Comparison of ENCODE assay signal across 2 cellular contexts in the genomic region with DNA sequence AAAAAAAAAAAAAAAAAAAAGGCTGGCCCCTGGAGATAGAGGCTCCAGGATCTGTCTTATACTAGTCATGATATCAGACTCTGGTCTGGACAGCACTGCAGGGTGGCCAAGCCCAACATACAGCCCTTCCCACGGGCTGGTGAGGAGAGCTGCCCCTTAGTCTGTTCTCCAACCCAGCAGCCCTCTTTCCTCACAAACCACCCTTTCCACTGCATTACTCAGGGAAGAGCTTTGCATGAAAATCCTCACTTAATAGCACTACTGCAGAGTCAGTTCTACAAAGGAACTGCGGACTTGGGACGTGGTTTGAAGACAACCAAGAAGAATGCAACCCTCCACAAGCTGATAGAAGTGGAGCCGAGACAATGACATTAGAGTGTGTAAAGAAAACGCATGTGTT.
TF ChIP-seq lines count a peak whose summit lies in the region.

No MANE protein-coding gene starts in this region.

TF ChIP-seq in A549, 52 proteins besides CTCF, POLR2A, EP300 and RAD21:
- TF ChIP-seq HOXA7 (CRISPR knock-in tag; IDR thresholded peaks at IDR 0.05) (no peak), FOSL2 (IDR thresholded peaks at IDR 0.05) (no peak), FOSL2 (CRISPR knock-in tag; IDR thresholded peaks at IDR 0.05) (no peak), HMGXB4 (CRISPR knock-in tag; IDR thresholded peaks at IDR 0.05; ENCODE audit: borderline replicate concordance) (no peak), ZFP36 (IDR thresholded peaks at IDR 0.05; ENCODE audit: borderline replicate concordance, partially characterized antibody) (no peak), CHD4 (IDR thresholded peaks at IDR 0.05; ENCODE audit: borderline replicate concordance) (no peak), MAFK (IDR thresholded peaks at IDR 0.05; ENCODE audit: partially characterized antibody) (no peak), ZNF302 (CRISPR knock-in tag; IDR thresholded peaks at IDR 0.05) (no peak), HDAC2 (IDR thresholded peaks at IDR 0.05) (no peak), CHD2 (IDR thresholded peaks at IDR 0.05; ENCODE audit: low read length, partially characterized antibody) (no peak), RARB (CRISPR knock-in tag; IDR thresholded peaks at IDR 0.05) (no peak), MAZ (IDR thresholded peaks at IDR 0.05; ENCODE audit: borderline replicate concordance, low read depth, low read length) (no peak)
TF ChIP-seq in A549: peak in this region for 0.

TF ChIP-seq in H1, 55 proteins besides CTCF, POLR2A, EP300 and RAD21:
- TF ChIP-seq MAX (IDR thresholded peaks at IDR 0.05) (no peak), RFX5 (IDR thresholded peaks at IDR 0.05; ENCODE audit: borderline replicate concordance, low read depth, low read length) (no peak), HDAC6 (IDR thresholded peaks at IDR 0.05; ENCODE audit: low read depth, low read length) (no peak), NRF1 (IDR thresholded peaks at IDR 0.05; ENCODE audit: low read depth, low read length) (no peak), PHF8 (conservative IDR thresholded peaks at IDR 0.05; ENCODE audit: low read depth, low read length) (no peak), FOSL1 (IDR thresholded peaks at IDR 0.05; ENCODE audit: insufficient read depth, low read depth, low read length) (no peak), CHD2 (IDR thresholded peaks at IDR 0.05; ENCODE audit: low read length) (no peak), SIRT6 (IDR thresholded peaks at IDR 0.05; ENCODE audit: low read length) (no peak), TBP (IDR thresholded peaks at IDR 0.05; ENCODE audit: low read depth, low read length) (no peak), CBX5 (IDR thresholded peaks at IDR 0.05; ENCODE audit: low read depth, low read length) (no peak), CREB1 (IDR thresholded peaks at IDR 0.05) (no peak), EGR1 (IDR thresholded peaks at IDR 0.05; ENCODE audit: borderline replicate concordance, low read depth, low read length) (no peak)
